1 cellular context compared by ENCODE assay signal in the genomic region with DNA sequence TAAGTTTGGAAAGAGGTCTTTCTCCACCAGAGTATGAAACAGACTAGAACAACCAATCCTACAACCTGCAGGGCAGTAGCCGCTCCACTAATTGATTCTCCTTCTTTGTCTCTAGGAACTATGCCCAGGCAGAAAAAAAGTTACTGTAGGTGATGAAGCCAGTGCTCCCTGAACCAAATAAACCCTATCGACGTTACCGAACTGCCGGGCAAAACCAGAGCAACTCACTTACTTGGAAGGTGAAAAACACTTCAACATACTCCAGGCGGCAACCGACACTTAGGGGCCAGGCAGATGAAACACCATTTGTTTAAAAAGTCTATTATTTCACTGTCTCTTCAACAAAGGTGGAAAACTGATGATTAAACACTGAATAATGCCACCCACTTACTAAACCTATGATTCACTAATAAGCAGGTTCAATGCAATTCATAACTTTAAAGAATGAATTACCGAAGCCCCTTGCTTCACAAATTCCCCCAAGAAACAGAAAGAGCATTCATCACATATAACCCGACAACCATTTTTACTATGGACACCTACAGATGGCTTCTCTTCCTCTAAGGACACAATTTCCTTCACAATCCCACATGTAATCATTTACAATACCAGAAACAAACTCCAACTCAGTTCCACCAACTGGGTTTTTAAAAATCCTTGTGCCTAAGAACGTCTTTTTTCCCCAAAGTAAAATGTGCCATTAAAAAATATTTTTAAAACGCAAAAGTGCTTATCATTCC.
TF ChIP-seq lines count a peak whose summit lies in the region.

No MANE protein-coding gene starts in this region.

TF ChIP-seq in HepG2, 621 proteins besides CTCF, POLR2A, EP300 and RAD21 (continued from another document):
- TF ChIP-seq, protein P1, sequence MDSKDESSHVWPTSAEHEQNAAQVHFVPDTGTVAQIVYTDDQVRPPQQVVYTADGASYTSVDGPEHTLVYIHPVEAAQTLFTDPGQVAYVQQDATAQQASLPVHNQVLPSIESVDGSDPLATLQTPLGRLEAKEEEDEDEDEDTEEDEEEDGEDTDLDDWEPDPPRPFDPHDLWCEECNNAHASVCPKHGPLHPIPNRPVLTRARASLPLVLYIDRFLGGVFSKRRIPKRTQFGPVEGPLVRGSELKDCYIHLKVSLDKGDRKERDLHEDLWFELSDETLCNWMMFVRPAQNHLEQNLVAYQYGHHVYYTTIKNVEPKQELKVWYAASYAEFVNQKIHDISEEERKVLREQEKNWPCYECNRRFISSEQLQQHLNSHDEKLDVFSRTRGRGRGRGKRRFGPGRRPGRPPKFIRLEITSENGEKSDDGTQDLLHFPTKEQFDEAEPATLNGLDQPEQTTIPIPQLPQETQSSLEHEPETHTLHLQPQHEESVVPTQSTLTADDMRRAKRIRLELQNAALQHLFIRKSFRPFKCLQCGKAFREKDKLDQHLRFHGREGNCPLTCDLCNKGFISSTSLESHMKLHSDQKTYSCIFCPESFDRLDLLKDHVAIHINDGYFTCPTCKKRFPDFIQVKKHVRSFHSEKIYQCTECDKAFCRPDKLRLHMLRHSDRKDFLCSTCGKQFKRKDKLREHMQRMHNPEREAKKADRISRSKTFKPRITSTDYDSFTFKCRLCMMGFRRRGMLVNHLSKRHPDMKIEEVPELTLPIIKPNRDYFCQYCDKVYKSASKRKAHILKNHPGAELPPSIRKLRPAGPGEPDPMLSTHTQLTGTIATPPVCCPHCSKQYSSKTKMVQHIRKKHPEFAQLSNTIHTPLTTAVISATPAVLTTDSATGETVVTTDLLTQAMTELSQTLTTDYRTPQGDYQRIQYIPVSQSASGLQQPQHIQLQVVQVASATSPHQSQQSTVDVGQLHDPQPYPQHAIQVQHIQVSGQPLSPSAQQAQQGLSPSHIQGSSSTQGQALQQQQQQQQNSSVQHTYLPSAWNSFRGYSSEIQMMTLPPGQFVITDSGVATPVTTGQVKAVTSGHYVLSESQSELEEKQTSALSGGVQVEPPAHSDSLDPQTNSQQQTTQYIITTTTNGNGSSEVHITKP (CRISPR knock-in tag; IDR thresholded peaks at IDR 0.05; ENCODE audit: low read depth), result no peak
- no peak for TF ChIP-seq NBN (conservative IDR thresholded peaks at IDR 0.05)
- no peak for TF ChIP-seq CCAR2 (optimal IDR thresholded peaks at IDR 0.05; ENCODE audit: low read depth, low read length)
- no peak for TF ChIP-seq ZNF747 (CRISPR knock-in tag; IDR thresholded peaks at IDR 0.05; ENCODE audit: borderline replicate concordance)
- no peak for TF ChIP-seq ZKSCAN1 (IDR thresholded peaks at IDR 0.05; ENCODE audit: low read length)
- no peak for TF ChIP-seq FOXA1 (IDR thresholded peaks at IDR 0.05)
- no peak for TF ChIP-seq FOXA1 (CRISPR knock-in tag; IDR thresholded peaks at IDR 0.05)
- TF ChIP-seq, protein P2, sequence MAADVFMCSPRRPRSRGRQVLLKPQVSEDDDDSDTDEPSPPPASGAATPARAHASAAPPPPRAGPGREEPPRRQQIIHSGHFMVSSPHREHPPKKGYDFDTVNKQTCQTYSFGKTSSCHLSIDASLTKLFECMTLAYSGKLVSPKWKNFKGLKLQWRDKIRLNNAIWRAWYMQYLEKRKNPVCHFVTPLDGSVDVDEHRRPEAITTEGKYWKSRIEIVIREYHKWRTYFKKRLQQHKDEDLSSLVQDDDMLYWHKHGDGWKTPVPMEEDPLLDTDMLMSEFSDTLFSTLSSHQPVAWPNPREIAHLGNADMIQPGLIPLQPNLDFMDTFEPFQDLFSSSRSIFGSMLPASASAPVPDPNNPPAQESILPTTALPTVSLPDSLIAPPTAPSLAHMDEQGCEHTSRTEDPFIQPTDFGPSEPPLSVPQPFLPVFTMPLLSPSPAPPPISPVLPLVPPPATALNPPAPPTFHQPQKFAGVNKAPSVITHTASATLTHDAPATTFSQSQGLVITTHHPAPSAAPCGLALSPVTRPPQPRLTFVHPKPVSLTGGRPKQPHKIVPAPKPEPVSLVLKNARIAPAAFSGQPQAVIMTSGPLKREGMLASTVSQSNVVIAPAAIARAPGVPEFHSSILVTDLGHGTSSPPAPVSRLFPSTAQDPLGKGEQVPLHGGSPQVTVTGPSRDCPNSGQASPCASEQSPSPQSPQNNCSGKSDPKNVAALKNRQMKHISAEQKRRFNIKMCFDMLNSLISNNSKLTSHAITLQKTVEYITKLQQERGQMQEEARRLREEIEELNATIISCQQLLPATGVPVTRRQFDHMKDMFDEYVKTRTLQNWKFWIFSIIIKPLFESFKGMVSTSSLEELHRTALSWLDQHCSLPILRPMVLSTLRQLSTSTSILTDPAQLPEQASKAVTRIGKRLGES (CRISPR knock-in tag; IDR thresholded peaks at IDR 0.05; ENCODE audit: borderline replicate concordance), result no peak
- TF ChIP-seq SRSF4 (IDR thresholded peaks at IDR 0.05; ENCODE audit: low read depth, low read length, poor library complexity, severe bottlenecking), result no peak
- TF ChIP-seq ZNF678 (CRISPR knock-in tag; IDR thresholded peaks at IDR 0.05), result no peak
- TF ChIP-seq ZNF556 (CRISPR knock-in tag; IDR thresholded peaks at IDR 0.05; ENCODE audit: borderline replicate concordance), result no peak
- TF ChIP-seq, protein P3, sequence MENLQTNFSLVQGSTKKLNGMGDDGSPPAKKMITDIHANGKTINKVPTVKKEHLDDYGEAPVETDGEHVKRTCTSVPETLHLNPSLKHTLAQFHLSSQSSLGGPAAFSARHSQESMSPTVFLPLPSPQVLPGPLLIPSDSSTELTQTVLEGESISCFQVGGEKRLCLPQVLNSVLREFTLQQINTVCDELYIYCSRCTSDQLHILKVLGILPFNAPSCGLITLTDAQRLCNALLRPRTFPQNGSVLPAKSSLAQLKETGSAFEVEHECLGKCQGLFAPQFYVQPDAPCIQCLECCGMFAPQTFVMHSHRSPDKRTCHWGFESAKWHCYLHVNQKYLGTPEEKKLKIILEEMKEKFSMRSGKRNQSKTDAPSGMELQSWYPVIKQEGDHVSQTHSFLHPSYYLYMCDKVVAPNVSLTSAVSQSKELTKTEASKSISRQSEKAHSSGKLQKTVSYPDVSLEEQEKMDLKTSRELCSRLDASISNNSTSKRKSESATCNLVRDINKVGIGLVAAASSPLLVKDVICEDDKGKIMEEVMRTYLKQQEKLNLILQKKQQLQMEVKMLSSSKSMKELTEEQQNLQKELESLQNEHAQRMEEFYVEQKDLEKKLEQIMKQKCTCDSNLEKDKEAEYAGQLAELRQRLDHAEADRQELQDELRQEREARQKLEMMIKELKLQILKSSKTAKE (CRISPR knock-in tag; IDR thresholded peaks at IDR 0.05; ENCODE audit: borderline replicate concordance), result no peak
